Comparison of ENCODE assay signal across 14 cellular contexts in the genomic region with DNA sequence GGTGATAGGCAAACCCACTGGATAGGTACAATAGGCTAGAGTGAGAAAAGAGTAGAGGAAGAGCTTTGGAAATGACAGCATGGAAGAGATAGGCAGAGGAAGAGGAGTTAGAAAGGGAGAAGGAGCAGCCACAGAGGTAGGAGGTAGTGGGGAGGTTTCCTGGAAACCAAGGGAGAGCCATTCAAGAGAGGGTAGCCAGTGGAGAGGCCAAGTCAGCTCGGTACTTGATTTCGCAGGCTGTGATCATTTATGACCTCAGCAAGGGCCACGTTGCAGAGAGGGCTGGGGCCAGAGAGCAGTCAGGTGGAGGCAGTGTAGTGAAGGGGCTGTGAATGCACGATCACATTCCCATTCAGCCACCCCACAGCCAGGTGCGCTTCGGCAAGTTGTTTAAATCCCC.
DNase-seq lines count a peak whose midpoint lies in the region; ATAC-seq and TF ChIP-seq lines count a peak whose summit lies in the region.
"Had no signal": no experiment of that assay in that cellular context is flagged by ENCODE, and none has a peak within 500 bp of the region (broad histone marks: within the 10 kb centered on the region; RNA-seq: fewer than 3 reads in every experiment).

No MANE protein-coding gene starts in this region.

- H2AFZ ChIP-seq in fibroblast of lung (ENCODE audit: low read length), result no peak overlapping the region

- no peaks in the 10 kb centered on the region for H3K27me3 Mint-ChIP-seq in activated T-cell treated with anti-CD3 and anti-CD28 coated beads, Interleukin-2, amount 50 U/mL, for 72 hours (ENCODE audit: low read depth)
- no peaks in the 10 kb centered on the region for H3K27me3 Mint-ChIP-seq in T-cell
- no peaks in the 10 kb centered on the region for H3K27me3 Mint-ChIP-seq in stimulated activated naive B cell treated with anti-CD40 and anti-IgM and Interleukin-4, amounts not matched to agents 10 μg/mL and 1 μg/mL and 100 μg/mL, for 72 hours

- CTCF ChIA-PET in T-cell (lab: Charles Lee), result no interaction called here

- peak; percentile 22 for ATAC-seq in activated T-cell treated with anti-CD3 and anti-CD28 coated beads, Interleukin-2, amount 50 U/mL, for 72 hours (replicated peaks in 1 of 2)
- ATAC-seq in T-cell (replicated peaks in 1 of 4), result no peak
- ATAC-seq in stimulated activated naive B cell treated with anti-CD40 and anti-IgM and Interleukin-4, amounts not matched to agents 10 μg/mL and 1 μg/mL and 100 μg/mL, for 72 hours (replicated peaks), result no peak
- ATAC-seq in GM19351 (IDR thresholded peaks at IDR 0.05; ENCODE audit: unreplicated experiment), result no peak
- ATAC-seq: pancreas had no signal

- no peak overlapping the region for H3K9ac ChIP-seq in fibroblast of lung (ENCODE audit: insufficient read depth, low read length)

- peaks cover 4% of the 10 kb centered on the region for H3K4me1 ChIP-seq in fibroblast of lung (ENCODE audit: control insufficient read depth, extremely low read depth, insufficient read depth, low read length)

- H3K27me3 ChIP-seq in fibroblast of lung (ENCODE audit: control insufficient read depth, insufficient read depth, low read length), result no peaks in the 10 kb centered on the region
- H3K27me3 ChIP-seq: pancreas, SJSA1 had no signal

- H3K4me3 ChIP-seq in fibroblast of lung (replicated peaks in 1 of 4; ENCODE audit: control extremely low read depth in 1 of 4, insufficient read depth in 1 of 4, low read depth in 3 of 4, low read length in 4 of 4), result no peak overlapping the region
- H3K4me3 ChIP-seq: pancreas, SJSA1, skin epidermis had no signal

- peak overlapping the region; percentile 0 for H3K27ac ChIP-seq in fibroblast of lung (ENCODE audit: insufficient read depth, low read length)
- H3K27ac ChIP-seq: SJSA1 had no signal

- no peaks in the 10 kb centered on the region for H4K20me1 ChIP-seq in fibroblast of lung (ENCODE audit: control insufficient read depth, extremely low read depth, insufficient read depth, low read length)

- peaks cover 1 to 12% of the 10 kb centered on the region in 2 donors for H3K36me3 Mint-ChIP-seq in activated T-cell treated with anti-CD3 and anti-CD28 coated beads, Interleukin-2, amount 50 U/mL, for 72 hours (ENCODE audit: insufficient read depth in 2 of 2)
- peaks cover 24% of the 10 kb centered on the region for H3K36me3 Mint-ChIP-seq in T-cell
- peaks cover 25 to 35% of the 10 kb centered on the region in 2 donors for H3K36me3 Mint-ChIP-seq in stimulated activated naive B cell treated with anti-CD40 and anti-IgM and Interleukin-4, amounts not matched to agents 10 μg/mL and 1 μg/mL and 100 μg/mL, for 72 hours

- POLR2A ChIA-PET in T-cell (lab: Charles Lee), result no interaction called here

- TF ChIP-seq CTCF in fibroblast of lung (conservative IDR thresholded peaks at IDR 0.05 in 1 of 2, IDR thresholded peaks at IDR 0.05 in 1 of 2; ENCODE audit: low read depth in 1 of 2, low read length in 2 of 2), result no peak

- no peaks in the 10 kb centered on the region for H3K9me3 ChIP-seq in fibroblast of lung (ENCODE audit: control insufficient read depth, insufficient read depth, low read depth, low read length)
- H3K9me3 ChIP-seq: pancreas, SJSA1 had no signal

- no peak overlapping the region for H3K4me2 ChIP-seq in fibroblast of lung (ENCODE audit: extremely low read depth, insufficient read depth, low read length)

- H3K4me3 Mint-ChIP-seq in activated T-cell treated with anti-CD3 and anti-CD28 coated beads, Interleukin-2, amount 50 U/mL, for 72 hours, result peak overlapping the region; percentile 52 to 61
- peak overlapping the region in 1 of 3 donors; percentile 38 for H3K4me3 Mint-ChIP-seq in T-cell
- no peak overlapping the region for H3K4me3 Mint-ChIP-seq in stimulated activated naive B cell treated with anti-CD40 and anti-IgM and Interleukin-4, amounts not matched to agents 10 μg/mL and 1 μg/mL and 100 μg/mL, for 72 hours

- H3K36me3 ChIP-seq in fibroblast of lung (ENCODE audit: control insufficient read depth, insufficient read depth, low read length), result no peaks in the 10 kb centered on the region
- H3K36me3 ChIP-seq: pancreas, SJSA1 had no signal

- DNase-seq in activated T-cell treated with anti-CD3 and anti-CD28 coated beads, Interleukin-2, amount 50 U/mL, for 72 hours, result no peak
- DNase-seq in activated T-cell treated with anti-CD3 and anti-CD28 coated beads, Interleukin-2, amount 50 U/mL, for 48 hours, result no peak
- DNase-seq in T-cell (no peak), fibroblast of lung (ENCODE audit: low read depth in 2 of 2) (no peak), NCI-H69 (lab: John Stamatoyannopoulos, UW) (no peak), glomerular visceral epithelial cell (ENCODE audit: extremely low spot score) (no peak)
- no peak for DNase-seq in stimulated activated naive B cell treated with anti-CD40 and anti-IgM and Interleukin-4, amounts not matched to agents 10 μg/mL and 1 μg/mL and 100 μg/mL, for 72 hours
- DNase-seq: activated CD4-positive, alpha-beta T cell treated with anti-CD3 and anti-CD28 coated beads, Interleukin-2, amount 50 U/mL, for 1 hour; NCI-H446 treated with DMSO at 0.1 percent for 48 hours; pancreas; stimulated activated CD4-positive, alpha-beta T cell treated with anti-CD3 and anti-CD28 coated beads, Interleukin-4, amount 100 ng/mL, for 4 hours had no signal

- H3K9me3 Mint-ChIP-seq in activated T-cell treated with anti-CD3 and anti-CD28 coated beads, Interleukin-2, amount 50 U/mL, for 72 hours, result no peaks in the 10 kb centered on the region
- H3K9me3 Mint-ChIP-seq in T-cell, result no peaks in the 10 kb centered on the region
- H3K9me3 Mint-ChIP-seq in stimulated activated naive B cell treated with anti-CD40 and anti-IgM and Interleukin-4, amounts not matched to agents 10 μg/mL and 1 μg/mL and 100 μg/mL, for 72 hours, result no peaks in the 10 kb centered on the region

- H3K4me1 Mint-ChIP-seq in activated T-cell treated with anti-CD3 and anti-CD28 coated beads, Interleukin-2, amount 50 U/mL, for 72 hours (ENCODE audit: low read depth), result peaks cover 60% of the 10 kb centered on the region
- peaks cover 73 to 88% (median 83%) of the 10 kb centered on the region in 3 donors for H3K4me1 Mint-ChIP-seq in T-cell
- peaks cover 40 to 78% of the 10 kb centered on the region in 2 donors for H3K4me1 Mint-ChIP-seq in stimulated activated naive B cell treated with anti-CD40 and anti-IgM and Interleukin-4, amounts not matched to agents 10 μg/mL and 1 μg/mL and 100 μg/mL, for 72 hours

- no peak overlapping the region for H3K27ac Mint-ChIP-seq in activated T-cell treated with anti-CD3 and anti-CD28 coated beads, Interleukin-2, amount 50 U/mL, for 72 hours
- peak overlapping the region; percentile 19 to 36 for H3K27ac Mint-ChIP-seq in T-cell
- peak overlapping the region; percentile 45 for H3K27ac Mint-ChIP-seq in stimulated activated naive B cell treated with anti-CD40 and anti-IgM and Interleukin-4, amounts not matched to agents 10 μg/mL and 1 μg/mL and 100 μg/mL, for 72 hours

- no peaks in the 10 kb centered on the region for H3K79me2 ChIP-seq in fibroblast of lung (ENCODE audit: control insufficient read depth, insufficient read depth, low read length)

Comparison
In these comparisons a context has a peak if more than half of its experiments do, and no peak if none do; other contexts are left out.
1. ATAC-seq: peak in activated T-cell treated with anti-CD3 and anti-CD28 coated beads, Interleukin-2, amount 50 U/mL, for 72 hours (2 of 2); none in T-cell (0 of 4), stimulated activated naive B cell treated with anti-CD40 and anti-IgM and Interleukin-4, amounts not matched to agents 10 μg/mL and 1 μg/mL and 100 μg/mL, for 72 hours (0 of 2) and GM19351 (single experiment).
2. H3K4me3 Mint-ChIP-seq: peak in activated T-cell treated with anti-CD3 and anti-CD28 coated beads, Interleukin-2, amount 50 U/mL, for 72 hours (2 of 2); none in stimulated activated naive B cell treated with anti-CD40 and anti-IgM and Interleukin-4, amounts not matched to agents 10 μg/mL and 1 μg/mL and 100 μg/mL, for 72 hours (0 of 2).